ENCODE assay signal across 8 cellular contexts in genomic region chr5:402615-403359, GRCh38. TPM values are rescaled to one million over a fixed set of nuclear protein-coding genes. Genes with fewer than 3 reads are reported as not detected.
DNase-seq lines count a peak whose midpoint lies in the region; ATAC-seq and FAIRE-seq lines count a peak whose summit lies in the region.

No MANE protein-coding gene starts in this region.

- peaks cover 24% of the 10 kb centered on the region for H3K4me1 ChIP-seq in Karpas-422 (ENCODE audit: low read length)

- no peaks in the 10 kb centered on the region for H3K27me3 ChIP-seq in Karpas-422 (ENCODE audit: low read length)
- no peaks in the 10 kb centered on the region for H3K27me3 ChIP-seq in MG63

- FAIRE-seq in GM18507 (lab: Jason Lieb, UNC) = peak; percentile 97

- peak; percentile 51 for ATAC-seq in GM21619 (IDR thresholded peaks at IDR 0.05; ENCODE audit: unreplicated experiment)

- no peaks in the 10 kb centered on the region for H3K9me2 ChIP-seq in Karpas-422 (replicated peaks; ENCODE audit: insufficient read depth, low read length)

- H3K4me2 ChIP-seq in Karpas-422 (ENCODE audit: low read depth, low read length, poor library complexity, severe bottlenecking) = peak overlapping the region; percentile 27

- H4K20me1 ChIP-seq in Karpas-422 (ENCODE audit: insufficient read depth, low read depth, low read length) = peaks cover 5% of the 10 kb centered on the region; the same call in 1 of the 2 replicates

- H3K4me3 ChIP-seq in Karpas-422 (ENCODE audit: low read length) (no peak overlapping the region), MG63 (no peak overlapping the region)

- H3K9me3 ChIP-seq in Karpas-422 (ENCODE audit: low read length) (no peaks in the 10 kb centered on the region), MG63 (no peaks in the 10 kb centered on the region)

- H3K27ac ChIP-seq in Karpas-422 (ENCODE audit: low read length) = no peak overlapping the region

- H3K9ac ChIP-seq in Karpas-422 (ENCODE audit: low read length) = no peak overlapping the region

- DNase-seq in GM18507 (ENCODE audit: extremely low spot score, insufficient read length, low read depth) (no peak), Karpas-422 (peak; percentile 53), glomerular visceral epithelial cell (ENCODE audit: extremely low spot score) (peak; percentile 36), NCI-H748 (lab: John Stamatoyannopoulos, UW; ENCODE audit: unreplicated experiment) (no peak), KG1 (lab: John Stamatoyannopoulos, UW) (no peak), hepatic stellate cell (ENCODE audit: low spot score) (no peak), MG63 (no peak)

- no peak overlapping the region for H2AFZ ChIP-seq in Karpas-422 (ENCODE audit: low read length)

- H3K79me2 ChIP-seq in Karpas-422 (ENCODE audit: low read length) = no peaks in the 10 kb centered on the region

- H3K36me3 ChIP-seq in Karpas-422 (ENCODE audit: insufficient read depth, low read length) (no peaks in the 10 kb centered on the region), MG63 (peaks cover 24% of the 10 kb centered on the region)

RNA-seq across cellular contexts. Expression of gene EXOC3, which starts 40.2 kb away (rescaled TPM):
- 24.4 and 39.8 TPM in 2 replicates for total RNA-seq in Karpas-422 (2014; rRNA removed; shearing (Covaris generic); ENCODE audit: low replicate concordance)
- 11.3 and 19.4 TPM in 2 replicates for total RNA-seq in MG63 (2014; rRNA removed; shearing (Covaris generic); ENCODE audit: low replicate concordance)

Comparison
In these comparisons a context has a peak if more than half of its experiments do, and no peak if none do; other contexts are left out.
1. DNase-seq: peak in Karpas-422 (single experiment) and glomerular visceral epithelial cell (single experiment); none in GM18507 (single experiment), NCI-H748 (single experiment), KG1 (single experiment), hepatic stellate cell (single experiment) and MG63 (single experiment).